Comparison of ENCODE assay signal across 3 cellular contexts in the genomic region with DNA sequence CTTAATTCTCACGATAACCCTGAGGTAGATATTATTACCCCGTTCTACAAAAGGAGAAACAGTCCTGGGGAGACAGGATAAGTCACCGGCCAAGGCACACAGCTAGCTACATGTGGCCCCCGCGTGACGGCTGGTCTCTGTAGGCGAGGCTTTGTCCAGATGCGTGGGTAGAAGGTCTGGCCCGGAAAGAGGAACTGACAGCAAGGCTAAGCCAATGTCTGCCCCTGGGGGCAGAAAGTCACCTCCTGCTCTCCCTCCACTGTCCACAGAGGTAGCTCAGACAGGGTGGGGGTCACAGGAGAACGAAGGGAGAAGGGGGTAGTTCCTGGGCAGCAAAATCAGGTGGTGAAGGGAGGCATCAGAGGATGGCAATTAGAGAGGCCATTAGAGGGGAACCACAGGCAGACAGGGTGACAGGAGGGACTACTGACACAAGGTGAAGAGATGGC.
TF ChIP-seq lines count a peak whose summit lies in the region.

No MANE protein-coding gene starts in this region.

TF ChIP-seq in HEK293, 187 proteins besides CTCF, POLR2A, EP300 and RAD21 (continued from another document):
- TF ChIP-seq, protein P1, sequence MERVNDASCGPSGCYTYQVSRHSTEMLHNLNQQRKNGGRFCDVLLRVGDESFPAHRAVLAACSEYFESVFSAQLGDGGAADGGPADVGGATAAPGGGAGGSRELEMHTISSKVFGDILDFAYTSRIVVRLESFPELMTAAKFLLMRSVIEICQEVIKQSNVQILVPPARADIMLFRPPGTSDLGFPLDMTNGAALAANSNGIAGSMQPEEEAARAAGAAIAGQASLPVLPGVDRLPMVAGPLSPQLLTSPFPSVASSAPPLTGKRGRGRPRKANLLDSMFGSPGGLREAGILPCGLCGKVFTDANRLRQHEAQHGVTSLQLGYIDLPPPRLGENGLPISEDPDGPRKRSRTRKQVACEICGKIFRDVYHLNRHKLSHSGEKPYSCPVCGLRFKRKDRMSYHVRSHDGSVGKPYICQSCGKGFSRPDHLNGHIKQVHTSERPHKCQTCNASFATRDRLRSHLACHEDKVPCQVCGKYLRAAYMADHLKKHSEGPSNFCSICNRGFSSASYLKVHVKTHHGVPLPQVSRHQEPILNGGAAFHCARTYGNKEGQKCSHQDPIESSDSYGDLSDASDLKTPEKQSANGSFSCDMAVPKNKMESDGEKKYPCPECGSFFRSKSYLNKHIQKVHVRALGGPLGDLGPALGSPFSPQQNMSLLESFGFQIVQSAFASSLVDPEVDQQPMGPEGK (tag by site-specific recombination; IDR thresholded peaks at IDR 0.05), result 0 out of 2 replicates have a peak, but pooled peaks have one; percentile 2
- TF ChIP-seq ZNF48 (tag by site-specific recombination; IDR thresholded peaks at IDR 0.05) (no peak), ZFHX2 (tag by site-specific recombination; conservative IDR thresholded peaks at IDR 0.05) (0 out of 2 replicates have a peak, but pooled peaks have one; percentile 36)

TF ChIP-seq in liver, 16 proteins besides CTCF, POLR2A, EP300 and RAD21 (continued from another document):
- TF ChIP-seq, protein P2, sequence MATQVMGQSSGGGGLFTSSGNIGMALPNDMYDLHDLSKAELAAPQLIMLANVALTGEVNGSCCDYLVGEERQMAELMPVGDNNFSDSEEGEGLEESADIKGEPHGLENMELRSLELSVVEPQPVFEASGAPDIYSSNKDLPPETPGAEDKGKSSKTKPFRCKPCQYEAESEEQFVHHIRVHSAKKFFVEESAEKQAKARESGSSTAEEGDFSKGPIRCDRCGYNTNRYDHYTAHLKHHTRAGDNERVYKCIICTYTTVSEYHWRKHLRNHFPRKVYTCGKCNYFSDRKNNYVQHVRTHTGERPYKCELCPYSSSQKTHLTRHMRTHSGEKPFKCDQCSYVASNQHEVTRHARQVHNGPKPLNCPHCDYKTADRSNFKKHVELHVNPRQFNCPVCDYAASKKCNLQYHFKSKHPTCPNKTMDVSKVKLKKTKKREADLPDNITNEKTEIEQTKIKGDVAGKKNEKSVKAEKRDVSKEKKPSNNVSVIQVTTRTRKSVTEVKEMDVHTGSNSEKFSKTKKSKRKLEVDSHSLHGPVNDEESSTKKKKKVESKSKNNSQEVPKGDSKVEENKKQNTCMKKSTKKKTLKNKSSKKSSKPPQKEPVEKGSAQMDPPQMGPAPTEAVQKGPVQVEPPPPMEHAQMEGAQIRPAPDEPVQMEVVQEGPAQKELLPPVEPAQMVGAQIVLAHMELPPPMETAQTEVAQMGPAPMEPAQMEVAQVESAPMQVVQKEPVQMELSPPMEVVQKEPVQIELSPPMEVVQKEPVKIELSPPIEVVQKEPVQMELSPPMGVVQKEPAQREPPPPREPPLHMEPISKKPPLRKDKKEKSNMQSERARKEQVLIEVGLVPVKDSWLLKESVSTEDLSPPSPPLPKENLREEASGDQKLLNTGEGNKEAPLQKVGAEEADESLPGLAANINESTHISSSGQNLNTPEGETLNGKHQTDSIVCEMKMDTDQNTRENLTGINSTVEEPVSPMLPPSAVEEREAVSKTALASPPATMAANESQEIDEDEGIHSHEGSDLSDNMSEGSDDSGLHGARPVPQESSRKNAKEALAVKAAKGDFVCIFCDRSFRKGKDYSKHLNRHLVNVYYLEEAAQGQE (IDR thresholded peaks at IDR 0.05), result peak; percentile 60
- TF ChIP-seq HNF4G (IDR thresholded peaks at IDR 0.05) (peak; percentile 43), FOXA1 (IDR thresholded peaks at IDR 0.05) (no peak), JUND (IDR thresholded peaks at IDR 0.05) (peak in 1 of 2 donors; percentile 19), FOXA2 (IDR thresholded peaks at IDR 0.05) (no peak), RXRA (IDR thresholded peaks at IDR 0.05) (peak; percentile 81 to 84), GABPA (IDR thresholded peaks at IDR 0.05 in 1 of 2, conservative IDR thresholded peaks at IDR 0.05 in 1 of 2) (peak in 1 of 2 donors; percentile 63), EGR1 (IDR thresholded peaks at IDR 0.05; ENCODE audit: low read depth in 2 of 2) (peak; percentile 97 to 98), SP1 (IDR thresholded peaks at IDR 0.05) (peak; percentile 85), HNF4A (conservative IDR thresholded peaks at IDR 0.05) (peak; percentile 80 to 86), YY1 (IDR thresholded peaks at IDR 0.05) (peak; percentile 88)
- TF ChIP-seq, protein P3, sequence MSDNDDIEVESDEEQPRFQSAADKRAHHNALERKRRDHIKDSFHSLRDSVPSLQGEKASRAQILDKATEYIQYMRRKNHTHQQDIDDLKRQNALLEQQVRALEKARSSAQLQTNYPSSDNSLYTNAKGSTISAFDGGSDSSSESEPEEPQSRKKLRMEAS (IDR thresholded peaks at IDR 0.05), result peak; percentile 66
- TF ChIP-seq, protein P4, sequence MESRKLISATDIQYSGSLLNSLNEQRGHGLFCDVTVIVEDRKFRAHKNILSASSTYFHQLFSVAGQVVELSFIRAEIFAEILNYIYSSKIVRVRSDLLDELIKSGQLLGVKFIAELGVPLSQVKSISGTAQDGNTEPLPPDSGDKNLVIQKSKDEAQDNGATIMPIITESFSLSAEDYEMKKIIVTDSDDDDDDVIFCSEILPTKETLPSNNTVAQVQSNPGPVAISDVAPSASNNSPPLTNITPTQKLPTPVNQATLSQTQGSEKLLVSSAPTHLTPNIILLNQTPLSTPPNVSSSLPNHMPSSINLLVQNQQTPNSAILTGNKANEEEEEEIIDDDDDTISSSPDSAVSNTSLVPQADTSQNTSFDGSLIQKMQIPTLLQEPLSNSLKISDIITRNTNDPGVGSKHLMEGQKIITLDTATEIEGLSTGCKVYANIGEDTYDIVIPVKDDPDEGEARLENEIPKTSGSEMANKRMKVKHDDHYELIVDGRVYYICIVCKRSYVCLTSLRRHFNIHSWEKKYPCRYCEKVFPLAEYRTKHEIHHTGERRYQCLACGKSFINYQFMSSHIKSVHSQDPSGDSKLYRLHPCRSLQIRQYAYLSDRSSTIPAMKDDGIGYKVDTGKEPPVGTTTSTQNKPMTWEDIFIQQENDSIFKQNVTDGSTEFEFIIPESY (IDR thresholded peaks at IDR 0.05), result peak; percentile 20

TF ChIP-seq in WTC11, 78 proteins besides CTCF, POLR2A, EP300 and RAD21 (continued from another document):
- TF ChIP-seq, protein P5, sequence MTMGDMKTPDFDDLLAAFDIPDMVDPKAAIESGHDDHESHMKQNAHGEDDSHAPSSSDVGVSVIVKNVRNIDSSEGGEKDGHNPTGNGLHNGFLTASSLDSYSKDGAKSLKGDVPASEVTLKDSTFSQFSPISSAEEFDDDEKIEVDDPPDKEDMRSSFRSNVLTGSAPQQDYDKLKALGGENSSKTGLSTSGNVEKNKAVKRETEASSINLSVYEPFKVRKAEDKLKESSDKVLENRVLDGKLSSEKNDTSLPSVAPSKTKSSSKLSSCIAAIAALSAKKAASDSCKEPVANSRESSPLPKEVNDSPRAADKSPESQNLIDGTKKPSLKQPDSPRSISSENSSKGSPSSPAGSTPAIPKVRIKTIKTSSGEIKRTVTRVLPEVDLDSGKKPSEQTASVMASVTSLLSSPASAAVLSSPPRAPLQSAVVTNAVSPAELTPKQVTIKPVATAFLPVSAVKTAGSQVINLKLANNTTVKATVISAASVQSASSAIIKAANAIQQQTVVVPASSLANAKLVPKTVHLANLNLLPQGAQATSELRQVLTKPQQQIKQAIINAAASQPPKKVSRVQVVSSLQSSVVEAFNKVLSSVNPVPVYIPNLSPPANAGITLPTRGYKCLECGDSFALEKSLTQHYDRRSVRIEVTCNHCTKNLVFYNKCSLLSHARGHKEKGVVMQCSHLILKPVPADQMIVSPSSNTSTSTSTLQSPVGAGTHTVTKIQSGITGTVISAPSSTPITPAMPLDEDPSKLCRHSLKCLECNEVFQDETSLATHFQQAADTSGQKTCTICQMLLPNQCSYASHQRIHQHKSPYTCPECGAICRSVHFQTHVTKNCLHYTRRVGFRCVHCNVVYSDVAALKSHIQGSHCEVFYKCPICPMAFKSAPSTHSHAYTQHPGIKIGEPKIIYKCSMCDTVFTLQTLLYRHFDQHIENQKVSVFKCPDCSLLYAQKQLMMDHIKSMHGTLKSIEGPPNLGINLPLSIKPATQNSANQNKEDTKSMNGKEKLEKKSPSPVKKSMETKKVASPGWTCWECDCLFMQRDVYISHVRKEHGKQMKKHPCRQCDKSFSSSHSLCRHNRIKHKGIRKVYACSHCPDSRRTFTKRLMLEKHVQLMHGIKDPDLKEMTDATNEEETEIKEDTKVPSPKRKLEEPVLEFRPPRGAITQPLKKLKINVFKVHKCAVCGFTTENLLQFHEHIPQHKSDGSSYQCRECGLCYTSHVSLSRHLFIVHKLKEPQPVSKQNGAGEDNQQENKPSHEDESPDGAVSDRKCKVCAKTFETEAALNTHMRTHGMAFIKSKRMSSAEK (CRISPR knock-in tag; IDR thresholded peaks at IDR 0.05; ENCODE audit: borderline replicate concordance), result no peak
- no peak for TF ChIP-seq GTF2I (CRISPR knock-in tag; conservative IDR thresholded peaks at IDR 0.05)
- TF ChIP-seq, protein P6, sequence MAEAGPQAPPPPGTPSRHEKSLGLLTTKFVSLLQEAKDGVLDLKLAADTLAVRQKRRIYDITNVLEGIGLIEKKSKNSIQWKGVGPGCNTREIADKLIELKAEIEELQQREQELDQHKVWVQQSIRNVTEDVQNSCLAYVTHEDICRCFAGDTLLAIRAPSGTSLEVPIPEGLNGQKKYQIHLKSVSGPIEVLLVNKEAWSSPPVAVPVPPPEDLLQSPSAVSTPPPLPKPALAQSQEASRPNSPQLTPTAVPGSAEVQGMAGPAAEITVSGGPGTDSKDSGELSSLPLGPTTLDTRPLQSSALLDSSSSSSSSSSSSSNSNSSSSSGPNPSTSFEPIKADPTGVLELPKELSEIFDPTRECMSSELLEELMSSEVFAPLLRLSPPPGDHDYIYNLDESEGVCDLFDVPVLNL (CRISPR knock-in tag; IDR thresholded peaks at IDR 0.05; ENCODE audit: borderline replicate concordance, low read depth), result no peak
- TF ChIP-seq, protein P7, sequence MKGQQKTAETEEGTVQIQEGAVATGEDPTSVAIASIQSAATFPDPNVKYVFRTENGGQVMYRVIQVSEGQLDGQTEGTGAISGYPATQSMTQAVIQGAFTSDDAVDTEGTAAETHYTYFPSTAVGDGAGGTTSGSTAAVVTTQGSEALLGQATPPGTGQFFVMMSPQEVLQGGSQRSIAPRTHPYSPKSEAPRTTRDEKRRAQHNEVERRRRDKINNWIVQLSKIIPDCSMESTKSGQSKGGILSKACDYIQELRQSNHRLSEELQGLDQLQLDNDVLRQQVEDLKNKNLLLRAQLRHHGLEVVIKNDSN (CRISPR knock-in tag; IDR thresholded peaks at IDR 0.05), result no peak
- no peak for TF ChIP-seq ELF4 (CRISPR knock-in tag; IDR thresholded peaks at IDR 0.05; ENCODE audit: low read depth)
- TF ChIP-seq ZNF671 (CRISPR knock-in tag; IDR thresholded peaks at IDR 0.05), result no peak
- no peak for TF ChIP-seq SMAD4 (CRISPR knock-in tag; IDR thresholded peaks at IDR 0.05)
- TF ChIP-seq, protein P8, sequence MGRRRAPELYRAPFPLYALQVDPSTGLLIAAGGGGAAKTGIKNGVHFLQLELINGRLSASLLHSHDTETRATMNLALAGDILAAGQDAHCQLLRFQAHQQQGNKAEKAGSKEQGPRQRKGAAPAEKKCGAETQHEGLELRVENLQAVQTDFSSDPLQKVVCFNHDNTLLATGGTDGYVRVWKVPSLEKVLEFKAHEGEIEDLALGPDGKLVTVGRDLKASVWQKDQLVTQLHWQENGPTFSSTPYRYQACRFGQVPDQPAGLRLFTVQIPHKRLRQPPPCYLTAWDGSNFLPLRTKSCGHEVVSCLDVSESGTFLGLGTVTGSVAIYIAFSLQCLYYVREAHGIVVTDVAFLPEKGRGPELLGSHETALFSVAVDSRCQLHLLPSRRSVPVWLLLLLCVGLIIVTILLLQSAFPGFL (CRISPR knock-in tag; IDR thresholded peaks at IDR 0.05; ENCODE audit: borderline replicate concordance), result no peak
